1 cellular context compared by ENCODE assay signal in the genomic region with DNA sequence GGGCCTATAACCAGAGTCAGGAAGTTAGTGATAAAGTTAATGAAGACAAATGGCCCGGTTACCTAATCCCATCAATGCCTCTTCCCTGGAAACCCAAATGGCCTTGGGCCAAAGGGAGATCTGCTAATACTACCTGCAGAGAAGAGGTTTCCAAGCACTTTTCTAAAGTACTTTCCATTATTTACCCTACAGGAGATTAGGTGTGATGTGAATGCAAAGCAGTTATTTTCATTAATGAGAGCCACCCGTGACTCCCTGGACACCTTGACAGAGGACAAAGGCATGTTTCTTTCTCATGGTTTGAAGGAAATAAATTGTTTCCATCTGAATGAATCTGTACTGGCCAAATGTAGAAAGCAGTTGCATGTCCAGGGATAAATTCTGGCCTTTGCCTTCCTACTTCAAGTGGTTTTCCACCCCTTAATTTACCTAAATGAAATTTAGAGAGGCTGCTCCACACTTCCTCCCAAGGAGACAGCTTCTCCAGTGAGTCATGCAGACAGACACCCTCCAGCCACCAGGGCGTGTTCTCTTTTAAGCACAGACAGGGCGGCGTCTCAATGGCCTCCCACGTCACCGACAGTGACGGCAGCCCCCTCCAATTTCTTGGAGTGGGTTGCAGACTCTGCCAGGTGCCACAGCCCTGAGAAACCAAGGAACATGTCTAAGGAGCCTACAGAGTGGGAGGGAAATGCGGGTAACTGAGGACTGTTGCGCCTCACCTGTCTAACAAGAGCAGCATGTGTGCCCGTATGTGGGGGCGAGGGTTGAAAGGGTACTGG.
TF ChIP-seq lines count a peak whose summit lies in the region.

No MANE protein-coding gene starts in this region.

TF ChIP-seq in HEK293, 187 proteins besides CTCF, POLR2A, EP300 and RAD21 (continued from another document):
- TF ChIP-seq, protein P1, sequence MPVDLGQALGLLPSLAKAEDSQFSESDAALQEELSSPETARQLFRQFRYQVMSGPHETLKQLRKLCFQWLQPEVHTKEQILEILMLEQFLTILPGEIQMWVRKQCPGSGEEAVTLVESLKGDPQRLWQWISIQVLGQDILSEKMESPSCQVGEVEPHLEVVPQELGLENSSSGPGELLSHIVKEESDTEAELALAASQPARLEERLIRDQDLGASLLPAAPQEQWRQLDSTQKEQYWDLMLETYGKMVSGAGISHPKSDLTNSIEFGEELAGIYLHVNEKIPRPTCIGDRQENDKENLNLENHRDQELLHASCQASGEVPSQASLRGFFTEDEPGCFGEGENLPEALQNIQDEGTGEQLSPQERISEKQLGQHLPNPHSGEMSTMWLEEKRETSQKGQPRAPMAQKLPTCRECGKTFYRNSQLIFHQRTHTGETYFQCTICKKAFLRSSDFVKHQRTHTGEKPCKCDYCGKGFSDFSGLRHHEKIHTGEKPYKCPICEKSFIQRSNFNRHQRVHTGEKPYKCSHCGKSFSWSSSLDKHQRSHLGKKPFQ (tag by site-specific recombination; IDR thresholded peaks at IDR 0.05) = no peak
- no peak for TF ChIP-seq ZNF530 (tag by site-specific recombination; IDR thresholded peaks at IDR 0.05; ENCODE audit: low read depth)
- peak; percentile 78 for TF ChIP-seq KLF1 (tag by site-specific recombination; IDR thresholded peaks at IDR 0.05)
- TF ChIP-seq ZBTB8A (tag by site-specific recombination; IDR thresholded peaks at IDR 0.05) = no peak
- no peak for TF ChIP-seq ZNF211 (tag by site-specific recombination; IDR thresholded peaks at IDR 0.05; ENCODE audit: low read depth)
- TF ChIP-seq ZNF561 (tag by site-specific recombination; IDR thresholded peaks at IDR 0.05; ENCODE audit: borderline replicate concordance) = no peak
- no peak for TF ChIP-seq ZNF133 (tag by site-specific recombination; IDR thresholded peaks at IDR 0.05)
- TF ChIP-seq YY1 (tag by site-specific recombination; IDR thresholded peaks at IDR 0.05) = no peak
- peak; percentile 50; the same call in 1 of the 2 replicates for TF ChIP-seq ZNF629 (tag by site-specific recombination; IDR thresholded peaks at IDR 0.05)
- no peak for TF ChIP-seq ZNF610 (tag by site-specific recombination; IDR thresholded peaks at IDR 0.05; ENCODE audit: borderline replicate concordance)
- no peak for TF ChIP-seq ZNF155 (tag by site-specific recombination; IDR thresholded peaks at IDR 0.05)
- TF ChIP-seq OSR2 (tag by site-specific recombination; IDR thresholded peaks at IDR 0.05) = peak; percentile 63
- no peak for TF ChIP-seq HOXC10 (CRISPR knock-in tag; IDR thresholded peaks at IDR 0.05)
- TF ChIP-seq KLF9 (tag by site-specific recombination; IDR thresholded peaks at IDR 0.05; ENCODE audit: low read depth) = no peak
- TF ChIP-seq, protein P2, sequence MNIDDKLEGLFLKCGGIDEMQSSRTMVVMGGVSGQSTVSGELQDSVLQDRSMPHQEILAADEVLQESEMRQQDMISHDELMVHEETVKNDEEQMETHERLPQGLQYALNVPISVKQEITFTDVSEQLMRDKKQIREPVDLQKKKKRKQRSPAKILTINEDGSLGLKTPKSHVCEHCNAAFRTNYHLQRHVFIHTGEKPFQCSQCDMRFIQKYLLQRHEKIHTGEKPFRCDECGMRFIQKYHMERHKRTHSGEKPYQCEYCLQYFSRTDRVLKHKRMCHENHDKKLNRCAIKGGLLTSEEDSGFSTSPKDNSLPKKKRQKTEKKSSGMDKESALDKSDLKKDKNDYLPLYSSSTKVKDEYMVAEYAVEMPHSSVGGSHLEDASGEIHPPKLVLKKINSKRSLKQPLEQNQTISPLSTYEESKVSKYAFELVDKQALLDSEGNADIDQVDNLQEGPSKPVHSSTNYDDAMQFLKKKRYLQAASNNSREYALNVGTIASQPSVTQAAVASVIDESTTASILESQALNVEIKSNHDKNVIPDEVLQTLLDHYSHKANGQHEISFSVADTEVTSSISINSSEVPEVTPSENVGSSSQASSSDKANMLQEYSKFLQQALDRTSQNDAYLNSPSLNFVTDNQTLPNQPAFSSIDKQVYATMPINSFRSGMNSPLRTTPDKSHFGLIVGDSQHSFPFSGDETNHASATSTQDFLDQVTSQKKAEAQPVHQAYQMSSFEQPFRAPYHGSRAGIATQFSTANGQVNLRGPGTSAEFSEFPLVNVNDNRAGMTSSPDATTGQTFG (tag by site-specific recombination; IDR thresholded peaks at IDR 0.05; ENCODE audit: borderline replicate concordance) = no peak
- TF ChIP-seq ZNF521 (tag by site-specific recombination; IDR thresholded peaks at IDR 0.05) = no peak
- no peak for TF ChIP-seq ZNF221 (tag by site-specific recombination; IDR thresholded peaks at IDR 0.05; ENCODE audit: borderline replicate concordance)
- TF ChIP-seq ZNF184 (tag by site-specific recombination; IDR thresholded peaks at IDR 0.05) = no peak
- no peak for TF ChIP-seq KLF10 (tag by site-specific recombination; IDR thresholded peaks at IDR 0.05)
- TF ChIP-seq, protein P3, sequence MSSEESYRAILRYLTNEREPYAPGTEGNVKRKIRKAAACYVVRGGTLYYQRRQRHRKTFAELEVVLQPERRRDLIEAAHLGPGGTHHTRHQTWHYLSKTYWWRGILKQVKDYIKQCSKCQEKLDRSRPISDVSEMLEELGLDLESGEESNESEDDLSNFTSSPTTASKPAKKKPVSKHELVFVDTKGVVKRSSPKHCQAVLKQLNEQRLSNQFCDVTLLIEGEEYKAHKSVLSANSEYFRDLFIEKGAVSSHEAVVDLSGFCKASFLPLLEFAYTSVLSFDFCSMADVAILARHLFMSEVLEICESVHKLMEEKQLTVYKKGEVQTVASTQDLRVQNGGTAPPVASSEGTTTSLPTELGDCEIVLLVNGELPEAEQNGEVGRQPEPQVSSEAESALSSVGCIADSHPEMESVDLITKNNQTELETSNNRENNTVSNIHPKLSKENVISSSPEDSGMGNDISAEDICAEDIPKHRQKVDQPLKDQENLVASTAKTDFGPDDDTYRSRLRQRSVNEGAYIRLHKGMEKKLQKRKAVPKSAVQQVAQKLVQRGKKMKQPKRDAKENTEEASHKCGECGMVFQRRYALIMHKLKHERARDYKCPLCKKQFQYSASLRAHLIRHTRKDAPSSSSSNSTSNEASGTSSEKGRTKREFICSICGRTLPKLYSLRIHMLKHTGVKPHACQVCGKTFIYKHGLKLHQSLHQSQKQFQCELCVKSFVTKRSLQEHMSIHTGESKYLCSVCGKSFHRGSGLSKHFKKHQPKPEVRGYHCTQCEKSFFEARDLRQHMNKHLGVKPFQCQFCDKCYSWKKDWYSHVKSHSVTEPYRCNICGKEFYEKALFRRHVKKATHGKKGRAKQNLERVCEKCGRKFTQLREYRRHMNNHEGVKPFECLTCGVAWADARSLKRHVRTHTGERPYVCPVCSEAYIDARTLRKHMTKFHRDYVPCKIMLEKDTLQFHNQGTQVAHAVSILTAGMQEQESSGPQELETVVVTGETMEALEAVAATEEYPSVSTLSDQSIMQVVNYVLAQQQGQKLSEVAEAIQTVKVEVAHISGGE (tag by site-specific recombination; conservative IDR thresholded peaks at IDR 0.05; ENCODE audit: low read depth) = no peak
- TF ChIP-seq ZNF830 (tag by site-specific recombination; IDR thresholded peaks at IDR 0.05; ENCODE audit: low read depth) = no peak
- TF ChIP-seq GLIS1 (tag by site-specific recombination; IDR thresholded peaks at IDR 0.05) = peak; percentile 23; the same call in 1 of the 2 replicates
- TF ChIP-seq GLI4 (tag by site-specific recombination; IDR thresholded peaks at IDR 0.05) = no peak
TF ChIP-seq in HEK293: peak in this region for 35.
